14 cellular contexts compared by ENCODE assay signal in genomic region chr2:227703280-227703732, GRCh38. TPM values are rescaled to one million over a fixed set of nuclear protein-coding genes. Genes with fewer than 3 reads are reported as not detected.
DNase-seq lines count a peak whose midpoint lies in the region; ATAC-seq, FAIRE-seq and TF ChIP-seq lines count a peak whose summit lies in the region.
"Had no signal": no experiment of that assay in that cellular context is flagged by ENCODE, and none has a peak within 500 bp of the region (broad histone marks: within the 10 kb centered on the region; RNA-seq: fewer than 3 reads in every experiment).

No MANE protein-coding gene starts in this region.

- TF ChIP-seq CTCF in A549 (IDR thresholded peaks at IDR 0.05) (no peak), GM13977 (IDR thresholded peaks at IDR 0.05; ENCODE audit: extremely low read depth, insufficient read depth, missing control alignments) (no peak)

- no peak for TF ChIP-seq POLR2A in A549 (IDR thresholded peaks at IDR 0.05; ENCODE audit: low read length)

- POLR2A ChIA-PET in A549 (lab: Yijun Ruan, JAX) = no interaction called here

- no peaks in the 10 kb centered on the region for H3K27me3 ChIP-seq in HUES48 (ENCODE audit: control insufficient read depth, insufficient read depth, low read length)

- peak in 1 of 2 experiments; percentile 33 for DNase-seq in A549 (ENCODE audit: low read depth in 1 of 2, low spot score in 1 of 2)
- DNase-seq in T47D (ENCODE audit: low read depth in 1 of 2, low spot score in 1 of 2) = peak; percentile 33 to 81
- DNase-seq in left lobe of liver (ENCODE audit: low spot score) = peak; percentile 57
- no peak for DNase-seq in epidermal melanocyte (ENCODE audit: insufficient read length, low spot score)
- DNase-seq in GM13977 (ENCODE audit: low spot score) = no peak
- no peak for DNase-seq in Ammon's horn (ENCODE audit: low spot score)
- DNase-seq in glomerular visceral epithelial cell (ENCODE audit: extremely low spot score) = no peak
- DNase-seq: GF-D8; H9; NCI-H1436; stimulated activated CD4-positive, alpha-beta T cell treated with anti-CD3 and anti-CD28 coated beads, Interleukin-2, amount 100 ng/mL, for 24 hours had no signal

- WGBS in A549 (ENCODE audit: missing lambda C conversion rate) = 29% methylated on average over 4 of the region's 4 CpGs

- ATAC-seq in A549 (peak; percentile 78 to 85), left lobe of liver (peak; percentile 73)

- H3K4me3 ChIP-seq in A549 = no peak overlapping the region
- H3K4me3 ChIP-seq in HUES48 (ENCODE audit: low read depth, low read length) = no peak overlapping the region

- no peak for TF ChIP-seq EP300 in A549 (IDR thresholded peaks at IDR 0.05)

- H3K36me3 ChIP-seq in HUES48 (ENCODE audit: control insufficient read depth, insufficient read depth, low read length) = no peaks in the 10 kb centered on the region

- peak overlapping the region; percentile 60 for H3K4me2 ChIP-seq in A549

- H3K27ac ChIP-seq in A549 (peak overlapping the region in 1 of 2 experiments; percentile 55; a peak in 3 of 6 replicates), HUES48 (ENCODE audit: low read depth, low read length) (peak overlapping the region; percentile 20)

- no peak overlapping the region for H3K9ac ChIP-seq in HUES48 (ENCODE audit: low read depth, low read length)

- FAIRE-seq in A549 (lab: Jason Lieb, UNC) = no peak

- no peak for TF ChIP-seq RAD21 in A549 (conservative IDR thresholded peaks at IDR 0.05 in 1 of 2, IDR thresholded peaks at IDR 0.05 in 1 of 2)

- in situ Hi-C loops in T47D (cut with HindIII; ENCODE audit: low pct_unique_long_range_greater_than_20kb, low sequenced_read_pairs) (no loop called here), GM13977 (cut with MboI; ENCODE audit: low pct_unique_long_range_greater_than_20kb, low sequenced_read_pairs, unreplicated experiment) (no loop called here)

- CTCF ChIA-PET in A549 (lab: Yijun Ruan, JAX) = interaction anchor here (1.1 to 2.2 kb wide), 2 partner anchors 14 to 45 kb away, joined by 3 to 5 read pairs; no protein-coding TSS in a partner anchor

- H3K9me3 ChIP-seq in A549 (no peaks in the 10 kb centered on the region), HUES48 (ENCODE audit: control insufficient read depth, insufficient read depth, low read length) (no peaks in the 10 kb centered on the region)

- peaks cover 19% of the 10 kb centered on the region for H3K4me1 ChIP-seq in A549
- H3K4me1 ChIP-seq in HUES48 (ENCODE audit: control insufficient read depth, insufficient read depth, low read length) = peaks cover 8% of the 10 kb centered on the region; the same call in 1 of the 2 replicates

TF ChIP-seq in A549, 52 proteins besides CTCF, POLR2A, EP300 and RAD21:
- no peak for TF ChIP-seq CHD2 (IDR thresholded peaks at IDR 0.05; ENCODE audit: low read length, partially characterized antibody)
- no peak for TF ChIP-seq FOXS1 (CRISPR knock-in tag; IDR thresholded peaks at IDR 0.05)
- no peak for TF ChIP-seq ELK1 (IDR thresholded peaks at IDR 0.05; ENCODE audit: low read depth, low read length)
- TF ChIP-seq CEBPB (IDR thresholded peaks at IDR 0.05) = 0 out of 4 replicates have a peak, but pooled peaks of 1 of the 2 experiments have one; percentile 28
- no peak for TF ChIP-seq JUNB (IDR thresholded peaks at IDR 0.05)
- no peak for TF ChIP-seq HOXB13 (CRISPR knock-in tag; IDR thresholded peaks at IDR 0.05; ENCODE audit: low read depth)
- TF ChIP-seq SMC3 (IDR thresholded peaks at IDR 0.05) = no peak
- no peak for TF ChIP-seq ESRRA (IDR thresholded peaks at IDR 0.05; ENCODE audit: borderline replicate concordance, low read length)
- peak; percentile 55 for TF ChIP-seq MAFK (IDR thresholded peaks at IDR 0.05; ENCODE audit: partially characterized antibody)
- no peak for TF ChIP-seq GATA3 (IDR thresholded peaks at IDR 0.05; ENCODE audit: borderline replicate concordance)
- no peak for TF ChIP-seq NPAS2 (CRISPR knock-in tag; IDR thresholded peaks at IDR 0.05; ENCODE audit: borderline replicate concordance)

RNA-seq across cellular contexts. Expression of gene SLC19A3, which starts 14.5 kb away (rescaled TPM):
- polyA plus RNA-seq in A549 (2011; rRNA removed) = 7.6 and 8.8 TPM in 2 replicates
- polyA plus RNA-seq in A549 (2012; cell fraction: cytosol; rRNA removed) = 2.6 and 3.2 TPM in 2 replicates
- polyA plus RNA-seq in A549 (2012; cell fraction: nucleus; rRNA removed) = 7.2 and 9.5 TPM in 2 replicates
- 2.2 to 2.8 TPM (median 2.7 TPM) in 3 replicates for polyA plus RNA-seq in A549 (2017; fragmentation: RNase III; extraction: RNeasy Plus Mini Kit Qiagen cat#74134 plus additional on column Dnase treatment)
- polyA minus RNA-seq in A549 (2011; rRNA and poly(A)+ RNA removed) = 20.8 and 23.6 TPM in 2 replicates
- 14.6 TPM for total RNA-seq in left lobe of liver
- total RNA-seq: activated T-helper 1 cell treated with anti-CD3 and anti-CD28 coated beads, Interleukin-12 subunit alpha, Interleukin-12 subunit beta, Interleukin-2, Interleukin-4 antibody, amounts not matched to agents 30 ng/mL and 10 ng/mL and 1 ng/mL, durations not matched to agents 14 hours and 24 hours and 36 hours had no signal

RNA-seq across cellular contexts. Expression of gene SCYGR6, which starts 21.3 kb away (rescaled TPM):
- polyA plus RNA-seq in A549 (2011; rRNA removed) (not detected in 2 replicates), A549 (2017; fragmentation: RNase III; extraction: RNeasy Plus Mini Kit Qiagen cat#74134 plus additional on column Dnase treatment) (not detected in 3 replicates)
- polyA plus RNA-seq in A549 (2012; cell fraction: cytosol; rRNA removed) = not detected in 2 replicates
- polyA plus RNA-seq in A549 (2012; cell fraction: nucleus; rRNA removed) = not detected in 2 replicates
- not detected in 2 replicates for polyA minus RNA-seq in A549 (2011; rRNA and poly(A)+ RNA removed)
- not detected for total RNA-seq in left lobe of liver
- total RNA-seq: activated T-helper 1 cell treated with anti-CD3 and anti-CD28 coated beads, Interleukin-12 subunit alpha, Interleukin-12 subunit beta, Interleukin-2, Interleukin-4 antibody, amounts not matched to agents 30 ng/mL and 10 ng/mL and 1 ng/mL, durations not matched to agents 14 hours and 24 hours and 36 hours; H9; subcutaneous adipose tissue had no signal

RNA-seq across cellular contexts. Expression of gene SCYGR7, which starts 24.8 kb away (rescaled TPM):
- polyA plus RNA-seq in A549 (2011; rRNA removed) = not detected in 2 replicates
- polyA plus RNA-seq in A549 (2012; cell fraction: cytosol; rRNA removed) = not detected in 2 replicates
- not detected in 2 replicates for polyA plus RNA-seq in A549 (2012; cell fraction: nucleus; rRNA removed)
- not detected in 3 replicates for polyA plus RNA-seq in A549 (2017; fragmentation: RNase III; extraction: RNeasy Plus Mini Kit Qiagen cat#74134 plus additional on column Dnase treatment)
- polyA minus RNA-seq in A549 (2011; rRNA and poly(A)+ RNA removed) = not detected in 2 replicates
- total RNA-seq in left lobe of liver = not detected
- total RNA-seq: activated T-helper 1 cell treated with anti-CD3 and anti-CD28 coated beads, Interleukin-12 subunit alpha, Interleukin-12 subunit beta, Interleukin-2, Interleukin-4 antibody, amounts not matched to agents 30 ng/mL and 10 ng/mL and 1 ng/mL, durations not matched to agents 14 hours and 24 hours and 36 hours; H9; subcutaneous adipose tissue had no signal

RNA-seq across cellular contexts. Expression of gene SCYGR5, which starts 36.7 kb away (rescaled TPM):
- polyA plus RNA-seq in A549 (2011; rRNA removed) (not detected in 2 replicates), A549 (2017; fragmentation: RNase III; extraction: RNeasy Plus Mini Kit Qiagen cat#74134 plus additional on column Dnase treatment) (not detected in 3 replicates)
- not detected in 2 replicates for polyA plus RNA-seq in A549 (2012; cell fraction: cytosol; rRNA removed)
- not detected in 2 replicates for polyA plus RNA-seq in A549 (2012; cell fraction: nucleus; rRNA removed)
- not detected in 2 replicates for polyA minus RNA-seq in A549 (2011; rRNA and poly(A)+ RNA removed)
- not detected for total RNA-seq in left lobe of liver
- total RNA-seq: activated T-helper 1 cell treated with anti-CD3 and anti-CD28 coated beads, Interleukin-12 subunit alpha, Interleukin-12 subunit beta, Interleukin-2, Interleukin-4 antibody, amounts not matched to agents 30 ng/mL and 10 ng/mL and 1 ng/mL, durations not matched to agents 14 hours and 24 hours and 36 hours; H9; subcutaneous adipose tissue had no signal

RNA-seq across cellular contexts. Expression of gene SCYGR8, which starts 42.4 kb away (rescaled TPM):
- not detected in 2 replicates for polyA plus RNA-seq in A549 (2011; rRNA removed)
- polyA plus RNA-seq in A549 (2012; cell fraction: cytosol; rRNA removed) = not detected in 2 replicates
- polyA plus RNA-seq in A549 (2012; cell fraction: nucleus; rRNA removed) = not detected in 2 replicates
- polyA plus RNA-seq in A549 (2017; fragmentation: RNase III; extraction: RNeasy Plus Mini Kit Qiagen cat#74134 plus additional on column Dnase treatment) = not detected in 3 replicates
- polyA minus RNA-seq in A549 (2011; rRNA and poly(A)+ RNA removed) = not detected in 2 replicates
- total RNA-seq in left lobe of liver = not detected
- total RNA-seq: activated T-helper 1 cell treated with anti-CD3 and anti-CD28 coated beads, Interleukin-12 subunit alpha, Interleukin-12 subunit beta, Interleukin-2, Interleukin-4 antibody, amounts not matched to agents 30 ng/mL and 10 ng/mL and 1 ng/mL, durations not matched to agents 14 hours and 24 hours and 36 hours; H9; subcutaneous adipose tissue had no signal

Comparison
In these comparisons a context has a peak if more than half of its experiments do, and no peak if none do; other contexts are left out.
1. DNase-seq: peak in T47D (2 of 2) and left lobe of liver (single experiment); none in epidermal melanocyte (single experiment), GM13977 (single experiment), Ammon's horn (single experiment) and glomerular visceral epithelial cell (single experiment).